Comparison of ENCODE assay signal across 1 cellular context in genomic region chr1:224329842-224330753, GRCh38.
TF ChIP-seq lines count a peak whose summit lies in the region.

Gene NVL (minus strand): TSS chr1:224330172. CDS start chr1:224330127, 45 bp downstream.

TF ChIP-seq in HepG2, 621 proteins besides CTCF, POLR2A, EP300 and RAD21 (continued from another document and continues in another):
- TF ChIP-seq, protein P1, sequence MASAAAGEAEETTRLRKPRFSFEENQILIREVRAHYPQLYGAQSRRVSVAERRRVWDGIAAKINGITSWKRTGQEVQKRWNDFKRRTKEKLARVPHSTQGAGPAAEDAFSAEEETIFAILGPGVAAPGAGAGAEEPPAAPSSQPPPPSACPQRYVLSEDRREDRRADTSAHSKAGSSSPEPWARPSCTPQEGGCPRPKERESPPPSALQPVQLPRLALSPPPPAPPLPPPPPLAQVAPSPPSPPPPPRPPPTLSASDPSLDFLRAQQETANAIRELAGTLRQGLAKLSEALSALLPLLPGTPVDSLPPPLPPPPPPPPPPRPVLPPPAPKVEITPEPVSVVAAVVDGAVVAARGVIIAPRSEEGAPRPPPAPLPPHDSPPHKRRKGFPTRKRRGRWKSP (CRISPR knock-in tag; IDR thresholded peaks at IDR 0.05) = no peak
- TF ChIP-seq ZNF317 (CRISPR knock-in tag; IDR thresholded peaks at IDR 0.05) (peak; percentile 67; the same call in 1 of the 2 replicates), SMAD3 (CRISPR knock-in tag; IDR thresholded peaks at IDR 0.05) (0 out of 2 replicates have a peak, but pooled peaks have one; percentile 40), SETDB1 (CRISPR knock-in tag; IDR thresholded peaks at IDR 0.05; ENCODE audit: borderline replicate concordance) (no peak), THAP11 (CRISPR knock-in tag; IDR thresholded peaks at IDR 0.05) (peak; percentile 90), ERF (CRISPR knock-in tag; IDR thresholded peaks at IDR 0.05) (0 out of 2 replicates have a peak, but pooled peaks have one; percentile 4), SALL1 (CRISPR knock-in tag; IDR thresholded peaks at IDR 0.05) (peak; percentile 50), ELF1 (CRISPR knock-in tag; IDR thresholded peaks at IDR 0.05) (peak; percentile 75), MEIS2 (CRISPR knock-in tag; IDR thresholded peaks at IDR 0.05) (peak; percentile 47; the same call in 1 of the 2 replicates), HNRNPK (IDR thresholded peaks at IDR 0.05; ENCODE audit: low read depth, low read length, poor library complexity, severe bottlenecking) (no peak), ARID4A (CRISPR knock-in tag; IDR thresholded peaks at IDR 0.05; ENCODE audit: borderline replicate concordance) (peak; percentile 87), ZNF143 (CRISPR knock-in tag; IDR thresholded peaks at IDR 0.05) (peak; percentile 55; the same call in 1 of the 2 replicates), NFKB2 (CRISPR knock-in tag; IDR thresholded peaks at IDR 0.05; ENCODE audit: borderline replicate concordance) (peak; percentile 86; the same call in 1 of the 2 replicates), ZNF556 (CRISPR knock-in tag; IDR thresholded peaks at IDR 0.05; ENCODE audit: borderline replicate concordance) (0 out of 2 replicates have a peak, but pooled peaks have one; percentile 23), E2F5 (CRISPR knock-in tag; conservative IDR thresholded peaks at IDR 0.05) (peak; percentile 53; the same call in 1 of the 2 replicates), ZNF407 (CRISPR knock-in tag; IDR thresholded peaks at IDR 0.05; ENCODE audit: not compliant biosample characterization) (peak; percentile 60), HDAC6 (IDR thresholded peaks at IDR 0.05; ENCODE audit: low read depth, low read length) (peak; percentile 98), ZNF430 (CRISPR knock-in tag; IDR thresholded peaks at IDR 0.05) (peak; percentile 76; the same call in 1 of the 2 replicates), GTF3A (CRISPR knock-in tag; conservative IDR thresholded peaks at IDR 0.05) (no peak), ZNF263 (CRISPR knock-in tag; IDR thresholded peaks at IDR 0.05) (0 out of 2 replicates have a peak, but pooled peaks have one; percentile 18), JARID2 (CRISPR knock-in tag; IDR thresholded peaks at IDR 0.05; ENCODE audit: insufficient replicate concordance) (no peak), TBX2 (CRISPR knock-in tag; IDR thresholded peaks at IDR 0.05; ENCODE audit: borderline replicate concordance) (peak; percentile 62), ZZZ3 (CRISPR knock-in tag; IDR thresholded peaks at IDR 0.05; ENCODE audit: borderline replicate concordance) (peak; percentile 86; the same call in 1 of the 2 replicates), SMYD3 (CRISPR knock-in tag; IDR thresholded peaks at IDR 0.05) (0 out of 2 replicates have a peak, but pooled peaks have one; percentile 88), PRDM10 (CRISPR knock-in tag; IDR thresholded peaks at IDR 0.05; ENCODE audit: low read depth) (0 out of 2 replicates have a peak, but pooled peaks have one; percentile 26)
- TF ChIP-seq, protein P2, sequence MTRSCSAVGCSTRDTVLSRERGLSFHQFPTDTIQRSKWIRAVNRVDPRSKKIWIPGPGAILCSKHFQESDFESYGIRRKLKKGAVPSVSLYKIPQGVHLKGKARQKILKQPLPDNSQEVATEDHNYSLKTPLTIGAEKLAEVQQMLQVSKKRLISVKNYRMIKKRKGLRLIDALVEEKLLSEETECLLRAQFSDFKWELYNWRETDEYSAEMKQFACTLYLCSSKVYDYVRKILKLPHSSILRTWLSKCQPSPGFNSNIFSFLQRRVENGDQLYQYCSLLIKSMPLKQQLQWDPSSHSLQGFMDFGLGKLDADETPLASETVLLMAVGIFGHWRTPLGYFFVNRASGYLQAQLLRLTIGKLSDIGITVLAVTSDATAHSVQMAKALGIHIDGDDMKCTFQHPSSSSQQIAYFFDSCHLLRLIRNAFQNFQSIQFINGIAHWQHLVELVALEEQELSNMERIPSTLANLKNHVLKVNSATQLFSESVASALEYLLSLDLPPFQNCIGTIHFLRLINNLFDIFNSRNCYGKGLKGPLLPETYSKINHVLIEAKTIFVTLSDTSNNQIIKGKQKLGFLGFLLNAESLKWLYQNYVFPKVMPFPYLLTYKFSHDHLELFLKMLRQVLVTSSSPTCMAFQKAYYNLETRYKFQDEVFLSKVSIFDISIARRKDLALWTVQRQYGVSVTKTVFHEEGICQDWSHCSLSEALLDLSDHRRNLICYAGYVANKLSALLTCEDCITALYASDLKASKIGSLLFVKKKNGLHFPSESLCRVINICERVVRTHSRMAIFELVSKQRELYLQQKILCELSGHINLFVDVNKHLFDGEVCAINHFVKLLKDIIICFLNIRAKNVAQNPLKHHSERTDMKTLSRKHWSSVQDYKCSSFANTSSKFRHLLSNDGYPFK (CRISPR knock-in tag; IDR thresholded peaks at IDR 0.05; ENCODE audit: borderline replicate concordance) = peak; percentile 80; the same call in 1 of the 2 replicates
- TF ChIP-seq, protein P3, sequence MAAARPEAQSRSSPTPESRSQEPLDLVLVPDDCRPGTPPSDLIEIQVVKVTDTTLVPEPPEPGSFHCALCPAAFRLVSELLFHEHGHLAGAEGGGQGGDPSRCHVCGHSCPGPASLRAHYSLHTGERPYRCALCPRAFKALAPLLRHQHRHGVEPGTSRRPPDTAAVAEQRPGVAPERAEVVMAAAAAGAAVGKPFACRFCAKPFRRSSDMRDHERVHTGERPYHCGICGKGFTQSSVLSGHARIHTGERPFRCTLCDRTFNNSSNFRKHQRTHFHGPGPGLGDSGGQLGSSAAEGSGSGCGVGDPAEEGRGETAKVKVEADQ (CRISPR knock-in tag; IDR thresholded peaks at IDR 0.05; ENCODE audit: borderline replicate concordance) = peak; percentile 55; the same call in 1 of the 2 replicates
